ENCODE assay signal across 1 cellular context in the genomic region with DNA sequence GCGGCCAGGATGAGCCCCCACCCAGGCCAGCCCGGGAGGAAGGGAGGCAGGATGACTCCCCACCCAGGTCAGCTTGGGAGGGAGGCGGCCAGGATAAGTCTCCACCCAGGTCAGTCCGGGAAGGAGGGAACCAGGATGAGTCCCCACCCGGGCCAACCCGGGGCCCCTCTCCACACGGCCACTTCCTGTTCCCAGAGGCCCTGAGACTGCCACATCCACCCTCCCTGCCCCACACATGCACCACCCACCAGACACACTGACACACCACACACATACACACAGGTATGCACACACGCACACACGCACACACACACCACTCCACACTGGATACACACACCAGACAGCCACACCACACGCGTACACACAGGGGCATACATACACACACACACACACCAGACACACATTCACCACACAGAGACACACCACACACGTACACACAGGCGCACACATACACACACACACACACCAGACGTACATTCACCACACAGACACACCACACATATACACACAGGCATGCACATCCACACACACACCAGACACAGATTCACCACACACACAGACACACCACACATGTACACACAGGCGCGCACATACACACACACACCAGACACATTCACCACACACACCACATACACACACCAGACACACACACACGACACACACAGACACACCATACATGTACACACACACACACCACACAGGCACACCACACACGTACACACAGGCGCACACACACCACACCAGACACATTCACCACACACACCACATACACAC.
TF ChIP-seq lines count a peak whose summit lies in the region.

No MANE protein-coding gene starts in this region.

TF ChIP-seq in IMR-90, 13 proteins besides CTCF, POLR2A, EP300 and RAD21:
- TF ChIP-seq BHLHE40 (IDR thresholded peaks at IDR 0.05; ENCODE audit: low read depth, low read length), result no peak
- no peak for TF ChIP-seq RFX5 (IDR thresholded peaks at IDR 0.05; ENCODE audit: low read depth, low read length)
- no peak for TF ChIP-seq MAFK (IDR thresholded peaks at IDR 0.05; ENCODE audit: low read depth, low read length)
- TF ChIP-seq, protein P1, sequence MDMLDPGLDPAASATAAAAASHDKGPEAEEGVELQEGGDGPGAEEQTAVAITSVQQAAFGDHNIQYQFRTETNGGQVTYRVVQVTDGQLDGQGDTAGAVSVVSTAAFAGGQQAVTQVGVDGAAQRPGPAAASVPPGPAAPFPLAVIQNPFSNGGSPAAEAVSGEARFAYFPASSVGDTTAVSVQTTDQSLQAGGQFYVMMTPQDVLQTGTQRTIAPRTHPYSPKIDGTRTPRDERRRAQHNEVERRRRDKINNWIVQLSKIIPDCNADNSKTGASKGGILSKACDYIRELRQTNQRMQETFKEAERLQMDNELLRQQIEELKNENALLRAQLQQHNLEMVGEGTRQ (IDR thresholded peaks at IDR 0.05; ENCODE audit: low read depth, low read length), result no peak
- TF ChIP-seq, protein P2, sequence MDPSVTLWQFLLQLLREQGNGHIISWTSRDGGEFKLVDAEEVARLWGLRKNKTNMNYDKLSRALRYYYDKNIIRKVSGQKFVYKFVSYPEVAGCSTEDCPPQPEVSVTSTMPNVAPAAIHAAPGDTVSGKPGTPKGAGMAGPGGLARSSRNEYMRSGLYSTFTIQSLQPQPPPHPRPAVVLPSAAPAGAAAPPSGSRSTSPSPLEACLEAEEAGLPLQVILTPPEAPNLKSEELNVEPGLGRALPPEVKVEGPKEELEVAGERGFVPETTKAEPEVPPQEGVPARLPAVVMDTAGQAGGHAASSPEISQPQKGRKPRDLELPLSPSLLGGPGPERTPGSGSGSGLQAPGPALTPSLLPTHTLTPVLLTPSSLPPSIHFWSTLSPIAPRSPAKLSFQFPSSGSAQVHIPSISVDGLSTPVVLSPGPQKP (IDR thresholded peaks at IDR 0.05; ENCODE audit: borderline replicate concordance, low read depth, low read length), result no peak
- no peak for TF ChIP-seq NFE2L2 (IDR thresholded peaks at IDR 0.05; ENCODE audit: low read depth, low read length)
- no peak for TF ChIP-seq FOS (IDR thresholded peaks at IDR 0.05; ENCODE audit: low read depth, low read length)
- no peak for TF ChIP-seq MXI1 (IDR thresholded peaks at IDR 0.05; ENCODE audit: borderline replicate concordance, low read depth, low read length)
- TF ChIP-seq MAZ (IDR thresholded peaks at IDR 0.05; ENCODE audit: borderline replicate concordance, low read depth, low read length), result no peak
- no peak for TF ChIP-seq RCOR1 (IDR thresholded peaks at IDR 0.05; ENCODE audit: insufficient replicate concordance, low read length)
- TF ChIP-seq CEBPB (IDR thresholded peaks at IDR 0.05; ENCODE audit: low read depth, low read length), result no peak
- no peak for TF ChIP-seq SMC3 (IDR thresholded peaks at IDR 0.05; ENCODE audit: low read depth, low read length)
- TF ChIP-seq CHD1 (IDR thresholded peaks at IDR 0.05; ENCODE audit: low read depth, low read length), result no peak
